Comparison of ENCODE assay signal across 20 cellular contexts in genomic region chr17:27905524-27906237, GRCh38.
"Had no signal": no experiment of that assay in that cellular context is flagged by ENCODE, and none has a peak within 500 bp of the region (broad histone marks: within the 10 kb centered on the region; RNA-seq: fewer than 3 reads in every experiment).

No MANE protein-coding gene starts in this region.

- ATAC-seq: activated CD8-positive, alpha-beta T cell treated with anti-CD3 and anti-CD28 coated beads, Interleukin-2, amount 10 ng/mL, durations not matched to agents 7 days and 5 days; activated T-cell treated with anti-CD3 and anti-CD28 coated beads, Interleukin-2, amount 50 U/mL, for 4 hours; stimulated activated memory B cell treated with anti-CD40 and anti-IgM and Interleukin-4, amounts not matched to agents 10 μg/mL and 1 μg/mL and 100 μg/mL, for 72 hours; upper lobe of right lung had no signal

- FAIRE-seq: pancreas had no signal

- H3K4me1 ChIP-seq: sigmoid colon, spleen, upper lobe of right lung had no signal

- H3K9me3 ChIP-seq: pancreas, sigmoid colon, spleen, thoracic aorta, upper lobe of right lung had no signal

- H3K27ac ChIP-seq: coronary artery, pancreas, sigmoid colon, spleen, thoracic aorta, upper lobe of right lung had no signal

- DNase-seq: activated CD4-positive, alpha-beta T cell treated with anti-CD3 and anti-CD28 coated beads, Interleukin-2, amount 10 ng/mL, durations not matched to agents 7 days and 5 days; activated CD8-positive, alpha-beta memory T cell treated with anti-CD3 and anti-CD28 coated beads, Interleukin-2, amount 50 U/mL, for 4 hours; activated CD8-positive, alpha-beta T cell treated with anti-CD3 and anti-CD28 coated beads, Interleukin-2, amount 10 ng/mL, durations not matched to agents 7 days and 5 days; activated effector memory CD4-positive, alpha-beta T cell treated with Interleukin-2 at 50 U/mL for 16 hours; activated naive CD4-positive, alpha-beta T cell treated with anti-CD3 and anti-CD28 coated beads, Interleukin-2, amount 50 U/mL, for 16 hours; activated T-cell treated with anti-CD3 and anti-CD28 coated beads, Interleukin-2, amount 50 U/mL, for 4 hours; aorta; foreskin melanocyte; hypothalamus; islet precursor cell; midbrain; nephron progenitor cell; pancreas; sigmoid colon; spleen; stimulated activated CD4-positive, alpha-beta T cell treated with anti-CD3 and anti-CD28 coated beads, Interleukin-4, amount 100 ng/mL, for 4 hours; upper lobe of right lung had no signal

- H3K4me3 ChIP-seq: coronary artery, pancreas, sigmoid colon, spleen, thoracic aorta, upper lobe of right lung had no signal

- H3K36me3 ChIP-seq: pancreas, sigmoid colon, spleen, thoracic aorta, upper lobe of right lung had no signal

- H3K27me3 ChIP-seq: pancreas, upper lobe of right lung had no signal
